In genomic region chr3:184336484-184337230, GRCh38 we compare ENCODE assay signal across 8 cellular contexts. TPM values are rescaled to one million over a fixed set of nuclear protein-coding genes. Genes with fewer than 3 reads are reported as not detected.
DNase-seq lines count a peak whose midpoint lies in the region; ATAC-seq, FAIRE-seq and TF ChIP-seq lines count a peak whose summit lies in the region.

No MANE protein-coding gene starts in this region.

- H4K8ac ChIP-seq in mesenchymal stem cell (ENCODE audit: low read length), result peak overlapping the region; percentile 57

- H2AFZ ChIP-seq in SK-N-SH (ENCODE audit: low read depth) (no peak overlapping the region), mesenchymal stem cell (ENCODE audit: low read depth, low read length) (no peak overlapping the region)

- POLR2A ChIA-PET in SK-N-SH (lab: Yijun Ruan, JAX), result interaction anchor here (0.7 to 3.1 kb wide), 6 partner anchors 9 to 25 kb away, joined by 3 to 19 read pairs (median 6); partner anchors contain the start of genes CLCN2 and POLR2H

- H3K79me1 ChIP-seq in mesenchymal stem cell (replicated peaks; ENCODE audit: low read length, poor library complexity, severe bottlenecking), result peaks cover 28% of the 10 kb centered on the region

- peaks cover 74% of the 10 kb centered on the region for H3K79me2 ChIP-seq in SK-N-SH (ENCODE audit: insufficient read depth)

- H3K27me3 Mint-ChIP-seq in endodermal cell (ENCODE audit: insufficient read depth) (peaks cover 4% of the 10 kb centered on the region), type B pancreatic cell (no peaks in the 10 kb centered on the region)

- H2BK5ac ChIP-seq in mesenchymal stem cell (ENCODE audit: low read depth, low read length, poor library complexity, severe bottlenecking), result no peak overlapping the region

- no peak overlapping the region for H2BK15ac ChIP-seq in mesenchymal stem cell (ENCODE audit: low read depth, poor library complexity, severe bottlenecking)

- peak overlapping the region; percentile 72 to 74 for H3K4me3 ChIP-seq in SK-N-SH (ENCODE audit: low read depth in 2 of 2, low read length in 1 of 2)
- peak overlapping the region; percentile 81 for H3K4me3 ChIP-seq in endodermal cell (ENCODE audit: low read length)
- H3K4me3 ChIP-seq in mesenchymal stem cell (ENCODE audit: insufficient read depth in 1 of 2, low read depth in 1 of 2, low read length in 2 of 2), result peak overlapping the region; percentile 71 to 86

- H3K27ac ChIP-seq in SK-N-SH (ENCODE audit: low read depth in 2 of 2, low read length in 1 of 2), result peak overlapping the region; percentile 90 to 92
- peak overlapping the region; percentile 87 for H3K27ac ChIP-seq in endodermal cell (ENCODE audit: low read depth, low read length)
- H3K27ac ChIP-seq in mesenchymal stem cell (ENCODE audit: low read length, poor library complexity, severe bottlenecking), result peak overlapping the region; percentile 49

- FAIRE-seq in HTR-8/SVneo (lab: Jason Lieb, UNC), result no peak

- H3K4me3 Mint-ChIP-seq in endodermal cell, result peak overlapping the region; percentile 74
- H3K4me3 Mint-ChIP-seq in type B pancreatic cell, result peak overlapping the region; percentile 91

- ATAC-seq in HG03175 (IDR thresholded peaks at IDR 0.05; ENCODE audit: unreplicated experiment) (peak; percentile 23), GM18520 (IDR thresholded peaks at IDR 0.05; ENCODE audit: unreplicated experiment) (no peak)

- no peak for TF ChIP-seq RAD21 in SK-N-SH (IDR thresholded peaks at IDR 0.05; ENCODE audit: low read length)

- H3K4me1 ChIP-seq in SK-N-SH (ENCODE audit: control insufficient read depth in 1 of 2, insufficient read depth in 2 of 2, low read depth in 1 of 2, low read length in 1 of 2), result peaks cover 37 to 50% of the 10 kb centered on the region in 2 experiments; a peak in 3 of 4 replicates
- H3K4me1 ChIP-seq in endodermal cell (ENCODE audit: control insufficient read depth, insufficient read depth, low read length), result no peaks in the 10 kb centered on the region
- peaks cover 51% of the 10 kb centered on the region for H3K4me1 ChIP-seq in mesenchymal stem cell (ENCODE audit: control insufficient read depth, insufficient read depth, low read depth, low read length)

- H3K27ac Mint-ChIP-seq in endodermal cell, result peak overlapping the region; percentile 96
- H3K27ac Mint-ChIP-seq in type B pancreatic cell, result peak overlapping the region; percentile 98

- no peaks in the 10 kb centered on the region for H3K27me3 ChIP-seq in SK-N-SH (ENCODE audit: insufficient read depth)
- H3K27me3 ChIP-seq in endodermal cell (ENCODE audit: control insufficient read depth, insufficient read depth, low read length, poor library complexity, severe bottlenecking), result no peaks in the 10 kb centered on the region
- H3K27me3 ChIP-seq in mesenchymal stem cell (ENCODE audit: control insufficient read depth in 1 of 2, insufficient read depth in 1 of 2, low read length in 2 of 2), result no peaks in the 10 kb centered on the region

- peak overlapping the region; percentile 31 to 76 for H2BK12ac ChIP-seq in mesenchymal stem cell (ENCODE audit: low read length in 2 of 2)

- H3K18ac ChIP-seq in mesenchymal stem cell (ENCODE audit: low read depth in 1 of 2, low read length in 2 of 2), result peak overlapping the region in 1 of 2 experiments; percentile 96

- peak overlapping the region; percentile 83 for H3K9ac ChIP-seq in SK-N-SH
- H3K9ac ChIP-seq in endodermal cell (ENCODE audit: extremely low read depth, low read length, poor library complexity, severe bottlenecking), result peak overlapping the region; percentile 80
- peak overlapping the region; percentile 90 for H3K9ac ChIP-seq in mesenchymal stem cell (ENCODE audit: low read length)

- H3K4me1 Mint-ChIP-seq in endodermal cell (peaks cover 14% of the 10 kb centered on the region), type B pancreatic cell (ENCODE audit: unreplicated experiment) (peaks cover 29% of the 10 kb centered on the region)

- H3K9me3 Mint-ChIP-seq in endodermal cell (no peaks in the 10 kb centered on the region), type B pancreatic cell (no peaks in the 10 kb centered on the region)

- peaks cover 42% of the 10 kb centered on the region for H3F3A ChIP-seq in SK-N-SH (replicated peaks; ENCODE audit: insufficient read depth)

- H4K20me1 ChIP-seq in SK-N-SH (ENCODE audit: insufficient read depth), result peaks cover 22% of the 10 kb centered on the region

- CTCF ChIA-PET in SK-N-SH (lab: Yijun Ruan, JAX), result interaction anchor here (0.7 to 5.2 kb wide), 5 partner anchors 9 to 52 kb away, joined by 3 to 63 read pairs (median 4); no protein-coding TSS in a partner anchor

- peak overlapping the region in 1 of 2 experiments; percentile 92 for H3K14ac ChIP-seq in mesenchymal stem cell (ENCODE audit: low read length in 2 of 2)

- no peak for TF ChIP-seq CTCF in SK-N-SH (IDR thresholded peaks at IDR 0.05)
- no peak for TF ChIP-seq CTCF in endodermal cell (conservative IDR thresholded peaks at IDR 0.05)
- TF ChIP-seq CTCF in type B pancreatic cell (conservative IDR thresholded peaks at IDR 0.05), result no peak

- no peaks in the 10 kb centered on the region for H3K9me3 ChIP-seq in SK-N-SH
- no peaks in the 10 kb centered on the region for H3K9me3 ChIP-seq in endodermal cell (ENCODE audit: control insufficient read depth, low read length)
- H3K9me3 ChIP-seq in mesenchymal stem cell (ENCODE audit: control insufficient read depth, low read length), result no peaks in the 10 kb centered on the region

- H3K4ac ChIP-seq in mesenchymal stem cell (ENCODE audit: low read depth in 1 of 2, low read length in 2 of 2), result peak overlapping the region; percentile 25 to 71

- DNase-seq in Daoy (ENCODE audit: low read depth) (peak; percentile 50), SK-N-SH (peak; percentile 67), endodermal cell (peak; percentile 72), mesenchymal stem cell (peak; percentile 68), type B pancreatic cell (ENCODE audit: extremely low spot score, unreplicated experiment) (no peak), HTR-8/SVneo (ENCODE audit: insufficient read length, low spot score) (no peak)

- no peaks in the 10 kb centered on the region for H3K9me2 ChIP-seq in SK-N-SH

- no peak for TF ChIP-seq EP300 in SK-N-SH (IDR thresholded peaks at IDR 0.05; ENCODE audit: borderline replicate concordance in 1 of 2, low read depth in 1 of 2, low read length in 1 of 2)

- H3K4me2 ChIP-seq in SK-N-SH, result peak overlapping the region; percentile 85
- H3K4me2 ChIP-seq in mesenchymal stem cell (ENCODE audit: low read length, poor library complexity, severe bottlenecking), result peak overlapping the region; percentile 72

- WGBS in SK-N-SH (ENCODE audit: low lambda C conversion rate), result 16% methylated on average over 8 of the region's 15 CpGs
- 36 to 39% methylated on average over 10 to 15 of the region's 15 CpGs for WGBS in endodermal cell (ENCODE audit: insufficient coverage in 1 of 2, insufficient read length in 1 of 2), 2 experiments
- 43% methylated on average over 15 of the region's 15 CpGs for whole genome bisulfite sequencing in mesenchymal stem cell

- H2BK120ac ChIP-seq in mesenchymal stem cell (ENCODE audit: low read depth, low read length), result no peak overlapping the region

- no peak overlapping the region for H4K91ac ChIP-seq in mesenchymal stem cell (ENCODE audit: low read length)

- H3K36me3 Mint-ChIP-seq in endodermal cell (ENCODE audit: low read depth) (peaks cover 40% of the 10 kb centered on the region), type B pancreatic cell (peaks cover 24% of the 10 kb centered on the region)

- H3K36me3 ChIP-seq in SK-N-SH (replicated peaks in 1 of 2; ENCODE audit: control insufficient read depth in 1 of 2, insufficient read depth in 2 of 2, low read length in 1 of 2), result peaks cover 24 to 37% of the 10 kb centered on the region in 2 experiments
- H3K36me3 ChIP-seq in endodermal cell (ENCODE audit: control insufficient read depth, insufficient read depth, low read length), result peaks cover 38% of the 10 kb centered on the region
- peaks cover 43 to 44% of the 10 kb centered on the region in 2 experiments for H3K36me3 ChIP-seq in mesenchymal stem cell (ENCODE audit: control insufficient read depth in 1 of 2, insufficient read depth in 2 of 2, low read depth in 1 of 2, low read length in 2 of 2)

- peak overlapping the region; percentile 42 for H2AK5ac ChIP-seq in mesenchymal stem cell (ENCODE audit: low read length, severe bottlenecking)

- peak overlapping the region in 1 of 2 experiments; percentile 70 for H3K23ac ChIP-seq in mesenchymal stem cell (ENCODE audit: low read length in 2 of 2)

RNA-seq across cellular contexts. Expression of gene FAM131A, which starts 0.7 kb away (rescaled TPM):
- 23.7 and 28.0 TPM in 2 replicates for total RNA-seq in Daoy (2014; rRNA removed; shearing (Covaris generic))
- polyA plus RNA-seq in SK-N-SH (2012; rRNA removed), result 31.6 and 34.2 TPM in 2 replicates
- 17.5 and 27.0 TPM in 2 replicates for polyA plus RNA-seq in SK-N-SH (2012; cell fraction: cytosol; rRNA removed)
- polyA plus RNA-seq in SK-N-SH (2012; cell fraction: nucleus; rRNA removed), result 56.4 and 63.9 TPM in 2 replicates
- total RNA-seq in endodermal cell, result 10 to 100 TPM; 18.3 to 24.1 TPM
- polyA plus RNA-seq in endodermal cell (2013, experiment 1 of 2), result 28.0 TPM
- 25.5 TPM for polyA plus RNA-seq in endodermal cell (2013, experiment 2 of 2)
- polyA plus RNA-seq in mesenchymal stem cell (2013, experiment 1 of 2), result 6.7 TPM
- 6.8 TPM for polyA plus RNA-seq in mesenchymal stem cell (2013, experiment 2 of 2)
- total RNA-seq in type B pancreatic cell (ENCODE audit: low replicate concordance), result 13.2 and 18.3 TPM in 2 replicates

RNA-seq across cellular contexts. Expression of gene EIF4G1, which starts 22.3 kb away (rescaled TPM):
- total RNA-seq in Daoy (2014; rRNA removed; shearing (Covaris generic)), result 320 and 355 TPM in 2 replicates
- polyA plus RNA-seq in SK-N-SH (2012; rRNA removed), result 207 and 262 TPM in 2 replicates
- 144 and 191 TPM in 2 replicates for polyA plus RNA-seq in SK-N-SH (2012; cell fraction: cytosol; rRNA removed)
- 356 and 392 TPM in 2 replicates for polyA plus RNA-seq in SK-N-SH (2012; cell fraction: nucleus; rRNA removed)
- total RNA-seq in endodermal cell (100 to 1,000 TPM; 408 to 475 TPM), type B pancreatic cell (ENCODE audit: low replicate concordance) (371 and 432 TPM in 2 replicates)
- 196 TPM for polyA plus RNA-seq in endodermal cell (2013, experiment 1 of 2)
- 206 TPM for polyA plus RNA-seq in endodermal cell (2013, experiment 2 of 2)
- 188 TPM for polyA plus RNA-seq in mesenchymal stem cell (2013, experiment 1 of 2)
- polyA plus RNA-seq in mesenchymal stem cell (2013, experiment 2 of 2), result 185 TPM

RNA-seq across cellular contexts. Expression of gene CLCN2, which starts 24.7 kb away (rescaled TPM):
- 3.5 and 4.7 TPM in 2 replicates for total RNA-seq in Daoy (2014; rRNA removed; shearing (Covaris generic))
- polyA plus RNA-seq in SK-N-SH (2012; rRNA removed), result 8.6 and 9.1 TPM in 2 replicates
- polyA plus RNA-seq in SK-N-SH (2012; cell fraction: cytosol; rRNA removed), result 2.8 and 3.9 TPM in 2 replicates
- polyA plus RNA-seq in SK-N-SH (2012; cell fraction: nucleus; rRNA removed), result 38.1 TPM in 2 replicates
- total RNA-seq in endodermal cell, result 10 to 100 TPM; 32.4 to 38.4 TPM
- polyA plus RNA-seq in endodermal cell (2013, experiment 1 of 2), result 27.9 TPM
- 23.3 TPM for polyA plus RNA-seq in endodermal cell (2013, experiment 2 of 2)
- 2.3 TPM for polyA plus RNA-seq in mesenchymal stem cell (2013, experiment 1 of 2)
- polyA plus RNA-seq in mesenchymal stem cell (2013, experiment 2 of 2), result 2.1 TPM
- total RNA-seq in type B pancreatic cell (ENCODE audit: low replicate concordance), result 10.8 and 24.9 TPM in 2 replicates

RNA-seq across cellular contexts. Expression of gene POLR2H, which starts 24.9 kb away (rescaled TPM):
- total RNA-seq in Daoy (2014; rRNA removed; shearing (Covaris generic)), result 265 and 371 TPM in 2 replicates
- polyA plus RNA-seq in SK-N-SH (2012; rRNA removed), result 206 and 258 TPM in 2 replicates
- polyA plus RNA-seq in SK-N-SH (2012; cell fraction: cytosol; rRNA removed), result 216 and 239 TPM in 2 replicates
- polyA plus RNA-seq in SK-N-SH (2012; cell fraction: nucleus; rRNA removed), result 457 and 484 TPM in 2 replicates
- 100 to 1,000 TPM in 1 of 2 donors, 10 to 100 TPM in 1; 95.9 to 117 TPM for total RNA-seq in endodermal cell
- 119 TPM for polyA plus RNA-seq in endodermal cell (2013, experiment 1 of 2)
- polyA plus RNA-seq in endodermal cell (2013, experiment 2 of 2), result 99.0 TPM
- 46.3 TPM for polyA plus RNA-seq in mesenchymal stem cell (2013, experiment 1 of 2)
- polyA plus RNA-seq in mesenchymal stem cell (2013, experiment 2 of 2), result 48.3 TPM
- total RNA-seq in type B pancreatic cell (ENCODE audit: low replicate concordance), result 87.8 and 90.5 TPM in 2 replicates

RNA-seq across cellular contexts. Expression of gene PSMD2, which starts 37.6 kb away (rescaled TPM):
- total RNA-seq in Daoy (2014; rRNA removed; shearing (Covaris generic)), result 984 and 1,516 TPM in 2 replicates
- polyA plus RNA-seq in SK-N-SH (2012; rRNA removed), result 328 and 382 TPM in 2 replicates
- 208 and 302 TPM in 2 replicates for polyA plus RNA-seq in SK-N-SH (2012; cell fraction: cytosol; rRNA removed)
- 224 and 445 TPM in 2 replicates for polyA plus RNA-seq in SK-N-SH (2012; cell fraction: nucleus; rRNA removed)
- total RNA-seq in endodermal cell (100 to 1,000 TPM; 332 TPM), type B pancreatic cell (ENCODE audit: low replicate concordance) (226 and 255 TPM in 2 replicates)
- polyA plus RNA-seq in endodermal cell (2013, experiment 1 of 2), result 318 TPM
- polyA plus RNA-seq in endodermal cell (2013, experiment 2 of 2), result 281 TPM
- polyA plus RNA-seq in mesenchymal stem cell (2013, experiment 1 of 2), result 121 TPM
- 116 TPM for polyA plus RNA-seq in mesenchymal stem cell (2013, experiment 2 of 2)

Comparison
In these comparisons a context has a peak if more than half of its experiments do, and no peak if none do; other contexts are left out.
1. DNase-seq: peak in Daoy (single experiment), SK-N-SH (single experiment), endodermal cell (single experiment) and mesenchymal stem cell (single experiment); none in type B pancreatic cell (single experiment) and HTR-8/SVneo (single experiment).
2. Peak in every context shown above with its lines, with median percentiles within 50 percentile points of each other: H3K27ac ChIP-seq, H3K4me3 ChIP-seq and H3K9ac ChIP-seq.